ENCODE assay signal across 11 cellular contexts in the genomic region with DNA sequence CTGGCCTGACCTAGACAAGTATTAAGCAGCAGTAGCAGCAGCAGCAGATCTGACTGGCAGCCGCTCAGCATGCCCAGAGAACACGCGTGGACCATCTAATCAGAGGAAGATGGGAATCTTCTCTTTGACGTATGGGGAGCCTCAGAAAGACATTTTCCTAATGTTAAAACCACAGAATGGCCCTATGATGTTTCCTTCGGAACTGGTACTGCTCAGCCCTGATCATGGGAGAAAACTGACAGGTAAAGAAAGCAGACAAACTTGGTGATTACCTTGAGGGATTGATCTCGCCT. TPM values are rescaled to one million over a fixed set of nuclear protein-coding genes. Genes with fewer than 3 reads are reported as not detected.
DNase-seq lines count a peak whose midpoint lies in the region; ATAC-seq and TF ChIP-seq lines count a peak whose summit lies in the region.
"Had no signal": no experiment of that assay in that cellular context is flagged by ENCODE, and none has a peak within 500 bp of the region (broad histone marks: within the 10 kb centered on the region; RNA-seq: fewer than 3 reads in every experiment).

No MANE protein-coding gene starts in this region.

- TF ChIP-seq CTCF in GM23338 (conservative IDR thresholded peaks at IDR 0.05; ENCODE audit: low read depth in 2 of 2) (no peak), neural crest cell (conservative IDR thresholded peaks at IDR 0.05) (peak; percentile 8), tibial nerve (IDR thresholded peaks at IDR 0.05) (no peak)

- peaks cover 56% of the 10 kb centered on the region for H3K4me1 Mint-ChIP-seq in activated CD4-positive, alpha-beta T cell treated with anti-CD3 and anti-CD28 coated beads, Interleukin-2, amount 10 ng/mL, durations not matched to agents 7 days and 5 days
- H3K4me1 Mint-ChIP-seq in GM23338 (peaks cover 13% of the 10 kb centered on the region), neural crest cell (peaks cover 19% of the 10 kb centered on the region)
- peaks cover 41% of the 10 kb centered on the region for H3K4me1 Mint-ChIP-seq in activated naive CD8-positive, alpha-beta T cell (ENCODE audit: low read depth)

- H3K9me2 ChIP-seq in GM23338 (ENCODE audit: insufficient read depth), result no peaks in the 10 kb centered on the region

- POLR2A ChIA-PET in activated CD4-positive, alpha-beta T cell treated with anti-CD3 and anti-CD28 coated beads, Interleukin-2, amount 10 ng/mL, durations not matched to agents 7 days and 5 days (lab: Charles Lee), result no interaction called here

- intact Hi-C loops in left colon (cut with DNase I, micrococcal nuclease), result loop anchor here (5.0 to 10.0 kb wide), 2 partner anchors 72 to 125 kb away; partner anchors contain the start of gene TAF4 (in 1 of the 2)

- ATAC-seq in GM23338 (no peak), left colon (no peak)

- H3K9me3 ChIP-seq in tibial nerve, result no peaks in the 10 kb centered on the region
- H3K9me3 ChIP-seq: thyroid gland had no signal

- H3K36me3 ChIP-seq in GM23338 (ENCODE audit: insufficient read depth) (peaks cover 55% of the 10 kb centered on the region), tibial nerve (peaks cover 7 to 80% (median 30%) of the 10 kb centered on the region in 3 donors)

- no peaks in the 10 kb centered on the region for H3K9me3 Mint-ChIP-seq in activated CD4-positive, alpha-beta T cell treated with anti-CD3 and anti-CD28 coated beads, Interleukin-2, amount 10 ng/mL, durations not matched to agents 7 days and 5 days
- H3K9me3 Mint-ChIP-seq in GM23338 (no peaks in the 10 kb centered on the region), neural crest cell (no peaks in the 10 kb centered on the region)
- H3K9me3 Mint-ChIP-seq in activated naive CD8-positive, alpha-beta T cell (ENCODE audit: low read depth), result no peaks in the 10 kb centered on the region
- H3K9me3 Mint-ChIP-seq: activated T-helper 1 cell treated with anti-CD3 and anti-CD28 coated beads, Interleukin-12 subunit alpha, Interleukin-12 subunit beta, Interleukin-2, Interleukin-4 antibody, amounts not matched to agents 30 ng/mL and 10 ng/mL and 1 ng/mL, durations not matched to agents 14 hours and 24 hours and 36 hours had no signal

- H4K20me1 ChIP-seq in GM23338 (replicated peaks; ENCODE audit: insufficient read depth), result peaks cover 58% of the 10 kb centered on the region

- CTCF ChIA-PET in activated CD4-positive, alpha-beta T cell treated with anti-CD3 and anti-CD28 coated beads, Interleukin-2, amount 10 ng/mL, durations not matched to agents 7 days and 5 days (lab: Charles Lee), result interaction anchor here (2.0 kb wide), 1 partner anchor 126 kb away, joined by 9 read pairs; no protein-coding TSS in a partner anchor

- H3K4me3 ChIP-seq in GM23338 (no peak overlapping the region), tibial nerve (no peak overlapping the region)
- H3K4me3 ChIP-seq: thyroid gland had no signal

- peak overlapping the region; percentile 71 for H3K27ac Mint-ChIP-seq in activated CD4-positive, alpha-beta T cell treated with anti-CD3 and anti-CD28 coated beads, Interleukin-2, amount 10 ng/mL, durations not matched to agents 7 days and 5 days
- H3K27ac Mint-ChIP-seq in GM23338 (no peak overlapping the region), neural crest cell (ENCODE audit: unreplicated experiment) (no peak overlapping the region)
- H3K27ac Mint-ChIP-seq in activated naive CD8-positive, alpha-beta T cell, result peak overlapping the region; percentile 86

- H3K27me3 ChIP-seq in GM23338 (ENCODE audit: insufficient read depth) (no peaks in the 10 kb centered on the region), tibial nerve (no peaks in the 10 kb centered on the region)
- H3K27me3 ChIP-seq: thyroid gland had no signal

- peaks cover 73% of the 10 kb centered on the region for H3K36me3 Mint-ChIP-seq in activated CD4-positive, alpha-beta T cell treated with anti-CD3 and anti-CD28 coated beads, Interleukin-2, amount 10 ng/mL, durations not matched to agents 7 days and 5 days (ENCODE audit: low read depth)
- peaks cover 94% of the 10 kb centered on the region for H3K36me3 Mint-ChIP-seq in GM23338 (ENCODE audit: low read depth)
- H3K36me3 Mint-ChIP-seq in activated naive CD8-positive, alpha-beta T cell, result peaks cover 10% of the 10 kb centered on the region
- H3K36me3 Mint-ChIP-seq in neural crest cell (ENCODE audit: low read depth), result peaks cover 29% of the 10 kb centered on the region

- no peak for DNase-seq in activated CD4-positive, alpha-beta T cell treated with anti-CD3 and anti-CD28 coated beads, Interleukin-2, amount 10 ng/mL, durations not matched to agents 7 days and 5 days
- DNase-seq in activated CD4-positive, alpha-beta T cell treated with anti-CD3 and anti-CD28 coated beads, Interleukin-2, amount 50 U/mL, for 1 hour, result no peak
- DNase-seq in GM23338 (ENCODE audit: low spot score), result no peak
- no peak for DNase-seq in neural crest cell (ENCODE audit: low read depth, low spot score)
- DNase-seq in tibial nerve (ENCODE audit: low spot score in 2 of 2), result no peak
- no peak for DNase-seq in left colon
- no peak for DNase-seq in mesenteric fat pad (ENCODE audit: low spot score)
- DNase-seq: NCI-H2081 treated with DMSO at 0.1 percent for 48 hours had no signal

- no peaks in the 10 kb centered on the region for H3K27me3 Mint-ChIP-seq in activated CD4-positive, alpha-beta T cell treated with anti-CD3 and anti-CD28 coated beads, Interleukin-2, amount 10 ng/mL, durations not matched to agents 7 days and 5 days
- H3K27me3 Mint-ChIP-seq in GM23338 (ENCODE audit: insufficient read depth, low read depth, poor library complexity), result peaks cover 14% of the 10 kb centered on the region
- no peaks in the 10 kb centered on the region for H3K27me3 Mint-ChIP-seq in activated naive CD8-positive, alpha-beta T cell
- H3K27me3 Mint-ChIP-seq in neural crest cell (ENCODE audit: low read depth), result peaks cover 4% of the 10 kb centered on the region

- 75 to 77% methylated on average over 6 of the region's 6 CpGs for WGBS in tibial nerve, 2 donors

- H3K4me1 ChIP-seq in GM23338 (ENCODE audit: insufficient read depth), result no peaks in the 10 kb centered on the region; the same call in 1 of the 2 replicates
- H3K4me1 ChIP-seq in tibial nerve, result peaks cover 4 to 58% (median 23%) of the 10 kb centered on the region in 4 donors

- H3K4me2 ChIP-seq in GM23338, result no peak overlapping the region

- no peak for TF ChIP-seq EP300 in tibial nerve (IDR thresholded peaks at IDR 0.05)

- H3K79me2 ChIP-seq in GM23338 (replicated peaks; ENCODE audit: insufficient read depth), result peaks cover 34% of the 10 kb centered on the region

- H3K27ac ChIP-seq in GM23338 (ENCODE audit: low read depth) (peak overlapping the region; percentile 5; the same call in 1 of the 2 replicates), tibial nerve (no peak overlapping the region)
- H3K27ac ChIP-seq: thyroid gland had no signal

- no peak overlapping the region for H2AFZ ChIP-seq in GM23338

- TF ChIP-seq POLR2A in tibial nerve (IDR thresholded peaks at IDR 0.05), result no peak

- no peak overlapping the region for H3K4me3 Mint-ChIP-seq in activated CD4-positive, alpha-beta T cell treated with anti-CD3 and anti-CD28 coated beads, Interleukin-2, amount 10 ng/mL, durations not matched to agents 7 days and 5 days
- H3K4me3 Mint-ChIP-seq in GM23338 (no peak overlapping the region), neural crest cell (peak overlapping the region; percentile 48)
- no peak overlapping the region for H3K4me3 Mint-ChIP-seq in activated naive CD8-positive, alpha-beta T cell
- H3K4me3 Mint-ChIP-seq: activated T-helper 1 cell treated with anti-CD3 and anti-CD28 coated beads, Interleukin-12 subunit alpha, Interleukin-12 subunit beta, Interleukin-2, Interleukin-4 antibody, amounts not matched to agents 30 ng/mL and 10 ng/mL and 1 ng/mL, durations not matched to agents 14 hours and 24 hours and 36 hours had no signal

- H3F3A ChIP-seq in GM23338 (replicated peaks; ENCODE audit: low read depth), result peaks cover 35% of the 10 kb centered on the region

TF ChIP-seq in GM23338, 12 proteins besides CTCF, POLR2A, EP300 and RAD21 (continues in another document):
- no peak for TF ChIP-seq ZNF114 (CRISPR knock-in tag; IDR thresholded peaks at IDR 0.05)

RNA-seq across cellular contexts. Expression of gene PSMA7, which starts 6.2 kb away (rescaled TPM):
- 100 to 1,000 TPM; 250 to 306 TPM for total RNA-seq in activated CD4-positive, alpha-beta T cell treated with anti-CD3 and anti-CD28 coated beads, Interleukin-2, amount 10 ng/mL, durations not matched to agents 7 days and 5 days
- 357 and 427 TPM in 2 replicates for total RNA-seq in GM23338 (2014; rRNA removed; shearing (Covaris generic))
- 610 and 628 TPM in 2 replicates for polyA plus RNA-seq in GM23338 (2016; fragmentation: Nextera tagmentation; extraction: Ambion mirVana)
- 318 and 322 TPM in 2 replicates for total RNA-seq in neural crest cell
- total RNA-seq in tibial nerve, result 100 to 1,000 TPM; 213 to 377 (median 341) TPM
- 100 to 1,000 TPM; 148 to 178 TPM for total RNA-seq in left colon
- total RNA-seq in mesenteric fat pad, result 258 TPM

RNA-seq across cellular contexts. Expression of gene SS18L1, which starts 6.5 kb away (rescaled TPM):
- total RNA-seq in activated CD4-positive, alpha-beta T cell treated with anti-CD3 and anti-CD28 coated beads, Interleukin-2, amount 10 ng/mL, durations not matched to agents 7 days and 5 days, result 10 to 100 TPM; 17.3 to 19.7 TPM
- 24.6 and 32.6 TPM in 2 replicates for total RNA-seq in GM23338 (2014; rRNA removed; shearing (Covaris generic))
- 6.5 and 7.3 TPM in 2 replicates for polyA plus RNA-seq in GM23338 (2016; fragmentation: Nextera tagmentation; extraction: Ambion mirVana)
- 29.6 and 30.0 TPM in 2 replicates for total RNA-seq in neural crest cell
- total RNA-seq in tibial nerve, result 10 to 100 TPM; 12.4 to 23.1 (median 13.7) TPM
- total RNA-seq in left colon, result 10 to 100 TPM; 11.3 to 17.2 TPM
- 9.0 TPM for total RNA-seq in mesenteric fat pad

RNA-seq across cellular contexts. Expression of gene LSM14B, which starts 14.8 kb away (rescaled TPM):
- total RNA-seq in activated CD4-positive, alpha-beta T cell treated with anti-CD3 and anti-CD28 coated beads, Interleukin-2, amount 10 ng/mL, durations not matched to agents 7 days and 5 days, result 10 to 100 TPM; 42.6 to 47.1 TPM
- 46.3 and 55.7 TPM in 2 replicates for total RNA-seq in GM23338 (2014; rRNA removed; shearing (Covaris generic))
- 9.6 and 12.1 TPM in 2 replicates for polyA plus RNA-seq in GM23338 (2016; fragmentation: Nextera tagmentation; extraction: Ambion mirVana)
- total RNA-seq in neural crest cell (97.1 TPM in 2 replicates), tibial nerve (10 to 100 TPM; 23.8 to 32.6 (median 28.5) TPM), left colon (10 to 100 TPM; 33.0 to 36.3 TPM), mesenteric fat pad (23.7 TPM)

RNA-seq across cellular contexts. Expression of gene MTG2, which starts 45.8 kb away (rescaled TPM):
- total RNA-seq in activated CD4-positive, alpha-beta T cell treated with anti-CD3 and anti-CD28 coated beads, Interleukin-2, amount 10 ng/mL, durations not matched to agents 7 days and 5 days, result 10 to 100 TPM; 33.6 to 37.3 TPM
- total RNA-seq in GM23338 (2014; rRNA removed; shearing (Covaris generic)), result 11.3 and 13.6 TPM in 2 replicates
- polyA plus RNA-seq in GM23338 (2016; fragmentation: Nextera tagmentation; extraction: Ambion mirVana), result 11.7 and 15.4 TPM in 2 replicates
- total RNA-seq in neural crest cell, result 32.9 and 34.6 TPM in 2 replicates
- 10 to 100 TPM; 24.7 to 46.9 (median 41.6) TPM for total RNA-seq in tibial nerve
- 10 to 100 TPM; 26.3 to 34.3 TPM for total RNA-seq in left colon
- total RNA-seq in mesenteric fat pad, result 29.9 TPM

Comparison
In these comparisons a context has a peak if more than half of its experiments do, and no peak if none do; other contexts are left out.
1. H3K27ac Mint-ChIP-seq: peak in activated CD4-positive, alpha-beta T cell treated with anti-CD3 and anti-CD28 coated beads, Interleukin-2, amount 10 ng/mL, durations not matched to agents 7 days and 5 days (single experiment) and activated naive CD8-positive, alpha-beta T cell (single experiment); none in GM23338 (single experiment) and neural crest cell (single experiment).